8 cellular contexts compared by ENCODE assay signal in genomic region chr15:78070049-78070698, GRCh38. TPM values are rescaled to one million over a fixed set of nuclear protein-coding genes. Genes with fewer than 3 reads are reported as not detected.
DNase-seq lines count a peak whose midpoint lies in the region; TF ChIP-seq lines count a peak whose summit lies in the region.

No MANE protein-coding gene starts in this region.

- peak overlapping the region; percentile 96 for H3K27ac Mint-ChIP-seq in activated T-helper 2 cell treated with anti-CD3 and anti-CD28 coated beads, Interferon-gamma antibody, Interleukin-2, Interleukin-4, amounts not matched to agents 10 μg/mL and 5 μg/mL and 100 μg/mL, durations not matched to agents 14 hours and 24 hours and 36 hours
- H3K27ac Mint-ChIP-seq in mesothelial cell of epicardium: peak overlapping the region; percentile 23

- intact Hi-C loops in activated T-helper 2 cell treated with anti-CD3 and anti-CD28 coated beads, Interferon-gamma antibody, Interleukin-2, Interleukin-4, amounts not matched to agents 10 μg/mL and 5 μg/mL and 100 μg/mL, durations not matched to agents 14 hours and 24 hours and 36 hours (cut with micrococcal nuclease): no loop called here

- no peaks in the 10 kb centered on the region for H3K27me3 Mint-ChIP-seq in activated T-helper 2 cell treated with anti-CD3 and anti-CD28 coated beads, Interferon-gamma antibody, Interleukin-2, Interleukin-4, amounts not matched to agents 10 μg/mL and 5 μg/mL and 100 μg/mL, durations not matched to agents 14 hours and 24 hours and 36 hours (ENCODE audit: low read depth)
- no peaks in the 10 kb centered on the region for H3K27me3 Mint-ChIP-seq in mesothelial cell of epicardium (ENCODE audit: low read depth)

- H3K36me3 Mint-ChIP-seq in activated T-helper 2 cell treated with anti-CD3 and anti-CD28 coated beads, Interferon-gamma antibody, Interleukin-2, Interleukin-4, amounts not matched to agents 10 μg/mL and 5 μg/mL and 100 μg/mL, durations not matched to agents 14 hours and 24 hours and 36 hours (ENCODE audit: low read depth): peaks cover 28% of the 10 kb centered on the region
- H3K36me3 Mint-ChIP-seq in mesothelial cell of epicardium: no peaks in the 10 kb centered on the region

- TF ChIP-seq CTCF in mesothelial cell of epicardium (IDR thresholded peaks at IDR 0.05; ENCODE audit: unreplicated experiment): no peak

- H3K9me3 Mint-ChIP-seq in activated T-helper 2 cell treated with anti-CD3 and anti-CD28 coated beads, Interferon-gamma antibody, Interleukin-2, Interleukin-4, amounts not matched to agents 10 μg/mL and 5 μg/mL and 100 μg/mL, durations not matched to agents 14 hours and 24 hours and 36 hours: no peaks in the 10 kb centered on the region
- no peaks in the 10 kb centered on the region for H3K9me3 Mint-ChIP-seq in mesothelial cell of epicardium

- in situ Hi-C loops in KBM-7 (cut with MboI; ENCODE audit: low pct_unique_long_range_greater_than_20kb, low sequenced_read_pairs): no loop called here

- H3K4me3 Mint-ChIP-seq in activated T-helper 2 cell treated with anti-CD3 and anti-CD28 coated beads, Interferon-gamma antibody, Interleukin-2, Interleukin-4, amounts not matched to agents 10 μg/mL and 5 μg/mL and 100 μg/mL, durations not matched to agents 14 hours and 24 hours and 36 hours (ENCODE audit: low read depth): peak overlapping the region; percentile 72
- H3K4me3 Mint-ChIP-seq in mesothelial cell of epicardium: no peak overlapping the region

- peaks cover 31% of the 10 kb centered on the region for H3K4me1 Mint-ChIP-seq in activated T-helper 2 cell treated with anti-CD3 and anti-CD28 coated beads, Interferon-gamma antibody, Interleukin-2, Interleukin-4, amounts not matched to agents 10 μg/mL and 5 μg/mL and 100 μg/mL, durations not matched to agents 14 hours and 24 hours and 36 hours (ENCODE audit: low read depth)
- peaks cover 27% of the 10 kb centered on the region for H3K4me1 Mint-ChIP-seq in mesothelial cell of epicardium

- DNase-seq in Ammon's horn (ENCODE audit: low spot score): peak; percentile 50
- DNase-seq in KBM-7: peak; percentile 89
- no peak for DNase-seq in activated T-helper 2 cell treated with anti-CD3 and anti-CD28 coated beads, Interferon-gamma antibody, Interleukin-2, Interleukin-4, amounts not matched to agents 10 μg/mL and 5 μg/mL and 100 μg/mL, durations not matched to agents 14 hours and 24 hours and 36 hours (ENCODE audit: low spot score)
- no peak for DNase-seq in mesothelial cell of epicardium (ENCODE audit: low spot score in 2 of 2, unreplicated experiment in 2 of 2)
- DNase-seq in GM19240 (ENCODE audit: insufficient read length, low spot score): no peak
- no peak for DNase-seq in NCI-H2107 (lab: John Stamatoyannopoulos, UW)
- DNase-seq in NCI-H1048 (lab: John Stamatoyannopoulos, UW): no peak
- no peak for DNase-seq in COLO829 (ENCODE audit: low spot score)

RNA-seq across cellular contexts. Expression of gene TBC1D2B, which starts 7.3 kb away (rescaled TPM):
- total RNA-seq in activated T-helper 2 cell treated with anti-CD3 and anti-CD28 coated beads, Interferon-gamma antibody, Interleukin-2, Interleukin-4, amounts not matched to agents 10 μg/mL and 5 μg/mL and 100 μg/mL, durations not matched to agents 14 hours and 24 hours and 36 hours: 55.0 and 63.5 TPM in 2 replicates
- 33.8 to 39.8 TPM (median 38.5 TPM) in 3 replicates for total RNA-seq in mesothelial cell of epicardium

RNA-seq across cellular contexts. Expression of gene SH2D7, which starts 22.2 kb away (rescaled TPM):
- not detected in 2 replicates for total RNA-seq in activated T-helper 2 cell treated with anti-CD3 and anti-CD28 coated beads, Interferon-gamma antibody, Interleukin-2, Interleukin-4, amounts not matched to agents 10 μg/mL and 5 μg/mL and 100 μg/mL, durations not matched to agents 14 hours and 24 hours and 36 hours
- not detected in 3 replicates for total RNA-seq in mesothelial cell of epicardium

Comparison
In these comparisons a context has a peak if more than half of its experiments do, and no peak if none do; other contexts are left out.
1. DNase-seq: peak in Ammon's horn (single experiment) and KBM-7 (single experiment); none in activated T-helper 2 cell treated with anti-CD3 and anti-CD28 coated beads, Interferon-gamma antibody, Interleukin-2, Interleukin-4, amounts not matched to agents 10 μg/mL and 5 μg/mL and 100 μg/mL, durations not matched to agents 14 hours and 24 hours and 36 hours (single experiment), mesothelial cell of epicardium (0 of 2), GM19240 (single experiment), NCI-H2107 (single experiment), NCI-H1048 (single experiment) and COLO829 (single experiment).